ENCODE assay signal across 1 cellular context in the genomic region with DNA sequence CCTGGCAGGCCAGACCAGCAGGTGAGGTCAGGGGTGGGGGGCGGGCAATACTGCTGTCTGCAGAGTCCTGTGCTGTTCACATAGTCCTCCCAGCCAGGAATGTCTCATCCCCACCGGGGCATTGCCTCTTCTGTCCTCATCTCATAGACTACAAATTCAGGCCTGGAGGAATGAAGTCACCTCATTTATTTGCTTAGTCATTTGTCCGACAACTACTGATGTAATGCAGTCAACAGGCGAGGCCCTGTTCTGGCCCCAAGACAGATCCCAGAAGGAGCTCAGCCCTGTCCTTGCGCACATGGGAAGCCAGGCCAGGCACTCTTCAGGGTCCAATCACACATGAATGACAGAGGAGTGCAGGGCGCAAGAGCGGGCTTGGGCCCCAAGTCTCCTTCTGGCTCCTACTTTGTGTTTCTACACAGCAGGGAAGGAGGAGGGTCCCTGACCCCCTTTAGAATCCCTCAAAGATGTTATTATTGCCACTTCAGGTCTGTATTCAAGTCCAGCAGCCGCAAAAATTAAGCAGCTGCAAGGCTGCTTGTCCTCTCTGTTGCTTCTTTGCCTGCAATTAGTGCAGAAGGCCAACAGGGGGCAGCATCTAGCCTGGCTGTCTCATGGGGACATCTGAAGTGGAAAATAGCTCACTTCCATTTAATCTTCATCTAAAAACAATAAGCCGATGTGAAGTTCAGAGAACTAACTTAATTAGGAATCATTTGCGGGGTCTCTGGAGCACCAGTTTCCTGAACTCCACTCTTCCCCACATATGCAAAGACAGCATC.
TF ChIP-seq lines count a peak whose summit lies in the region.

No MANE protein-coding gene starts in this region.

TF ChIP-seq in HepG2, 621 proteins besides CTCF, POLR2A, EP300 and RAD21 (continued from another document):
- TF ChIP-seq, protein P1, sequence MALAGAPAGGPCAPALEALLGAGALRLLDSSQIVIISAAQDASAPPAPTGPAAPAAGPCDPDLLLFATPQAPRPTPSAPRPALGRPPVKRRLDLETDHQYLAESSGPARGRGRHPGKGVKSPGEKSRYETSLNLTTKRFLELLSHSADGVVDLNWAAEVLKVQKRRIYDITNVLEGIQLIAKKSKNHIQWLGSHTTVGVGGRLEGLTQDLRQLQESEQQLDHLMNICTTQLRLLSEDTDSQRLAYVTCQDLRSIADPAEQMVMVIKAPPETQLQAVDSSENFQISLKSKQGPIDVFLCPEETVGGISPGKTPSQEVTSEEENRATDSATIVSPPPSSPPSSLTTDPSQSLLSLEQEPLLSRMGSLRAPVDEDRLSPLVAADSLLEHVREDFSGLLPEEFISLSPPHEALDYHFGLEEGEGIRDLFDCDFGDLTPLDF (CRISPR knock-in tag; IDR thresholded peaks at IDR 0.05) = no peak
